26 cellular contexts compared by ENCODE assay signal in genomic region chr16:65200374-65200773, GRCh38.
DNase-seq lines count a peak whose midpoint lies in the region; ATAC-seq, FAIRE-seq and TF ChIP-seq lines count a peak whose summit lies in the region.
"Had no signal": no experiment of that assay in that cellular context is flagged by ENCODE, and none has a peak within 500 bp of the region (broad histone marks: within the 10 kb centered on the region; RNA-seq: fewer than 3 reads in every experiment).

No MANE protein-coding gene starts in this region.

- no TSS peak for BruUV-seq in HepG2 (replicated peaks; lab: Mats Ljungman, UMichigan)

- H2AFZ ChIP-seq in HepG2 (ENCODE audit: low read length) = no peak overlapping the region

- intact Hi-C loops in HepG2 (cut with micrococcal nuclease; ENCODE audit: unreplicated experiment) = no loop called here
- intact Hi-C loops in spleen (cut with DNase I; ENCODE audit: low total_unique reads) = no loop called here
- intact Hi-C loops in vagina (cut with DNase I) = no loop called here

- H3K4me1 ChIP-seq in liver (ENCODE audit: control insufficient read depth in 4 of 4, insufficient read depth in 4 of 4, low read length in 3 of 4) = no peaks in the 10 kb centered on the region
- no peaks in the 10 kb centered on the region for H3K4me1 ChIP-seq in HepG2 (ENCODE audit: insufficient read depth, low read length)
- peaks cover 9% of the 10 kb centered on the region for H3K4me1 ChIP-seq in adipocyte (ENCODE audit: control insufficient read depth, insufficient read depth, low read length)
- no peaks in the 10 kb centered on the region for H3K4me1 ChIP-seq in spleen
- no peaks in the 10 kb centered on the region for H3K4me1 ChIP-seq in vagina
- H3K4me1 ChIP-seq: A549; BE2C; BLaER1 treated with 17β-estradiol and CSF1 and Interleukin-3, amounts not matched to agents 10 nM and 100 nM; HAP-1 had no signal

- H3K36me3 ChIP-seq in liver (ENCODE audit: control insufficient read depth in 4 of 4, insufficient read depth in 3 of 4, low read depth in 1 of 4, low read length in 3 of 4) = no peaks in the 10 kb centered on the region
- no peaks in the 10 kb centered on the region for H3K36me3 ChIP-seq in HepG2 (replicated peaks in 1 of 2; ENCODE audit: control insufficient read depth in 1 of 2, insufficient read depth in 2 of 2, low read length in 2 of 2)
- no peaks in the 10 kb centered on the region for H3K36me3 ChIP-seq in adipocyte (ENCODE audit: control insufficient read depth, insufficient read depth, low read length, severe bottlenecking)
- H3K36me3 ChIP-seq in spleen = no peaks in the 10 kb centered on the region
- no peaks in the 10 kb centered on the region for H3K36me3 ChIP-seq in vagina
- H3K36me3 ChIP-seq: BE2C; BLaER1 treated with 17β-estradiol and CSF1 and Interleukin-3, amounts not matched to agents 10 nM and 100 nM; HAP-1 had no signal

- in situ Hi-C loops in HepG2 (cut with HindIII; ENCODE audit: extremely low pct_ligation_motif_present, low pct_unique_long_range_greater_than_20kb) = no loop called here

- no peak for TF ChIP-seq RAD21 in liver (IDR thresholded peaks at IDR 0.05)
- no peak for TF ChIP-seq RAD21 in HepG2 (CRISPR knock-in tag; IDR thresholded peaks at IDR 0.05)

- no peak overlapping the region for H3K9ac ChIP-seq in liver (ENCODE audit: low read depth in 1 of 2, low read length in 2 of 2)
- no peak overlapping the region for H3K9ac ChIP-seq in HepG2 (ENCODE audit: insufficient read depth, low read depth, low read length)
- H3K9ac ChIP-seq in adipocyte (ENCODE audit: low read length) = no peak overlapping the region
- H3K9ac ChIP-seq: BLaER1 treated with 17β-estradiol and CSF1 and Interleukin-3, amounts not matched to agents 10 nM and 100 nM had no signal

- TF ChIP-seq CTCF in liver (IDR thresholded peaks at IDR 0.05; ENCODE audit: low read depth, low read length, missing input control) (no peak), HepG2 (CRISPR knock-in tag; IDR thresholded peaks at IDR 0.05) (no peak), epithelial cell of esophagus (IDR thresholded peaks at IDR 0.05; ENCODE audit: insufficient read depth, low read depth, low read length, missing control alignments) (no peak), spleen (IDR thresholded peaks at IDR 0.05 in 8 of 11, conservative IDR thresholded peaks at IDR 0.05 in 3 of 11) (no peak), vagina (IDR thresholded peaks at IDR 0.05) (no peak)

- TF ChIP-seq EP300 in HepG2 (IDR thresholded peaks at IDR 0.05; ENCODE audit: low read depth in 2 of 2, low read length in 2 of 2) = no peak
- no peak for TF ChIP-seq EP300 in HepG2 (CRISPR knock-in tag; IDR thresholded peaks at IDR 0.05; ENCODE audit: borderline replicate concordance)

- TF ChIP-seq POLR2A in HepG2 (IDR thresholded peaks at IDR 0.05; ENCODE audit: insufficient read depth in 1 of 2, low read depth in 2 of 2, low read length in 2 of 2) (no peak), spleen (IDR thresholded peaks at IDR 0.05) (no peak), vagina (IDR thresholded peaks at IDR 0.05) (no peak)

- POLR2A ChIA-PET in HepG2 (lab: Yijun Ruan, JAX) = no interaction called here

- ATAC-seq in HepG2 = no peak
- ATAC-seq: A549 had no signal

- H3K79me2 ChIP-seq in HepG2 (ENCODE audit: insufficient read depth, low read length) = no peaks in the 10 kb centered on the region

- H4K20me1 ChIP-seq in HepG2 (ENCODE audit: insufficient read depth, low read length) = no peaks in the 10 kb centered on the region
- H4K20me1 ChIP-seq: BLaER1 treated with 17β-estradiol and CSF1 and Interleukin-3, amounts not matched to agents 10 nM and 100 nM had no signal

- no peak overlapping the region for H3K4me2 ChIP-seq in HepG2 (ENCODE audit: low read depth, low read length)
- H3K4me2 ChIP-seq: A549; BLaER1 treated with 17β-estradiol and CSF1 and Interleukin-3, amounts not matched to agents 10 nM and 100 nM had no signal

- WGBS in liver = 61% methylated on average over 3 of the region's 3 CpGs
- 4% methylated on average over 3 of the region's 3 CpGs for WGBS in HepG2 (ENCODE audit: low lambda C conversion rate)
- WGBS in spleen, 5 donors = 40 to 78% (median 66%) methylated on average over 3 of the region's 3 CpGs

- H3K4me3 ChIP-seq in liver (ENCODE audit: low read depth in 1 of 3, low read length in 3 of 3) (no peak overlapping the region), HepG2 (replicated peaks in 1 of 3; ENCODE audit: insufficient read depth in 1 of 3, low read depth in 2 of 3, low read length in 3 of 3) (no peak overlapping the region), adipocyte (ENCODE audit: low read length) (peak overlapping the region; percentile 23), epithelial cell of esophagus (ENCODE audit: low read length) (no peak overlapping the region), spleen (no peak overlapping the region), vagina (no peak overlapping the region)
- H3K4me3 ChIP-seq: A549; BLaER1 treated with 17β-estradiol and CSF1 and Interleukin-3, amounts not matched to agents 10 nM and 100 nM; HAP-1 had no signal

- no peaks in the 10 kb centered on the region for H3K9me3 ChIP-seq in liver (ENCODE audit: control insufficient read depth in 4 of 4, low read length in 3 of 4)
- H3K9me3 ChIP-seq in HepG2 (ENCODE audit: low read length) = peaks cover 38% of the 10 kb centered on the region
- no peaks in the 10 kb centered on the region for H3K9me3 ChIP-seq in adipocyte (ENCODE audit: control insufficient read depth, low read length)
- peaks cover 0 to 7% (median 0%) of the 10 kb centered on the region in 8 donors for H3K9me3 ChIP-seq in spleen
- H3K9me3 ChIP-seq in vagina = no peaks in the 10 kb centered on the region
- H3K9me3 ChIP-seq: A549; BE2C; BLaER1 treated with 17β-estradiol and CSF1 and Interleukin-3, amounts not matched to agents 10 nM and 100 nM; HAP-1 had no signal

- H3K27me3 ChIP-seq in liver (ENCODE audit: control insufficient read depth in 4 of 4, insufficient read depth in 4 of 4, low read length in 3 of 4) (no peaks in the 10 kb centered on the region), HepG2 (ENCODE audit: control insufficient read depth in 1 of 2, insufficient read depth in 2 of 2, low read length in 2 of 2) (no peaks in the 10 kb centered on the region), adipocyte (replicated peaks; ENCODE audit: control insufficient read depth, insufficient read depth, low read length) (no peaks in the 10 kb centered on the region), spleen (replicated peaks in 1 of 7) (no peaks in the 10 kb centered on the region), vagina (no peaks in the 10 kb centered on the region)
- H3K27me3 ChIP-seq: BE2C; BLaER1 treated with 17β-estradiol and CSF1 and Interleukin-3, amounts not matched to agents 10 nM and 100 nM had no signal

- DNase-seq in HepG2 (ENCODE audit: low spot score) (no peak), adipocyte (ENCODE audit: low read depth) (no peak), epithelial cell of esophagus (ENCODE audit: low read depth) (peak; percentile 47), spleen (no peak), vagina (ENCODE audit: extremely low spot score in 2 of 2) (no peak), SW480 (ENCODE audit: low spot score) (no peak), GM19239 (ENCODE audit: insufficient read length, low spot score) (no peak)
- DNase-seq: 8988T; ACHN; AML-193; BE2C; Calu3; CD4-positive, alpha-beta T cell; COR-L47; DMS53; DMS79 treated with DMSO at 0.1 percent for 48 hours; GF-D8; GOT3; HFFc6 had no signal

- no peak overlapping the region for H3K27ac ChIP-seq in liver (ENCODE audit: low read depth in 1 of 2, low read length in 2 of 2)
- H3K27ac ChIP-seq in HepG2 (ENCODE audit: extremely low read length, insufficient read depth, low read length) = no peak overlapping the region
- H3K27ac ChIP-seq in spleen = peak overlapping the region in 7 of 8 donors; percentile 67 to 82 (median 76)
- no peak overlapping the region for H3K27ac ChIP-seq in vagina
- H3K27ac ChIP-seq: A549; BLaER1 treated with 17β-estradiol and CSF1 and Interleukin-3, amounts not matched to agents 10 nM and 100 nM had no signal

- CTCF ChIA-PET in HepG2 (lab: Yijun Ruan, JAX; ENCODE audit: low intra/inter-chr PET ratio, low total read pairs) = no interaction called here

- FAIRE-seq in HepG2 (lab: Jason Lieb, UNC) (no peak), GM19239 (lab: Jason Lieb, UNC) (no peak)
- FAIRE-seq: A549, GM12891, GM18507, H54 had no signal

TF ChIP-seq in liver, 16 proteins besides CTCF, POLR2A, EP300 and RAD21:
- TF ChIP-seq NR2F2 (IDR thresholded peaks at IDR 0.05) (peak; percentile 47), YY1 (IDR thresholded peaks at IDR 0.05) (no peak)

TF ChIP-seq in HepG2, 621 proteins besides CTCF, POLR2A, EP300 and RAD21:
- TF ChIP-seq HDAC6 (IDR thresholded peaks at IDR 0.05; ENCODE audit: low read depth, low read length) (no peak), ZBTB34 (CRISPR knock-in tag; IDR thresholded peaks at IDR 0.05) (no peak), NKX3-1 (CRISPR knock-in tag; IDR thresholded peaks at IDR 0.05) (no peak), ZNF3 (CRISPR knock-in tag; IDR thresholded peaks at IDR 0.05) (no peak)

Comparison
In these comparisons a context has a peak if more than half of its experiments do, and no peak if none do; other contexts are left out.
1. H3K27ac ChIP-seq: peak in spleen (7 of 8); none in liver (0 of 2), HepG2 (single experiment) and vagina (single experiment).